11 cellular contexts compared by ENCODE assay signal in genomic region chr7:100223376-100223927, GRCh38. TPM values are rescaled to one million over a fixed set of nuclear protein-coding genes. Genes with fewer than 3 reads are reported as not detected.
DNase-seq lines count a peak whose midpoint lies in the region; ATAC-seq, FAIRE-seq and TF ChIP-seq lines count a peak whose summit lies in the region.
"Not testable (repeated sequence)": the region's sequence is repeated elsewhere in the genome, so short reads cannot be mapped to it uniquely, and the experiment has no call there.
"Had no signal": no experiment of that assay in that cellular context is flagged by ENCODE, and none has a peak within 500 bp of the region (broad histone marks: within the 10 kb centered on the region; RNA-seq: fewer than 3 reads in every experiment).

No MANE protein-coding gene starts in this region.

- FAIRE-seq in GM12891 (lab: Jason Lieb, UNC), result not testable (repeated sequence)

- not testable (repeated sequence) for H3K27ac Mint-ChIP-seq in T-helper 1 cell treated with Interleukin-12 subunit alpha and Interleukin-12 subunit beta and Interleukin-4 antibody, amounts not matched to agents 30 μg/mL and 1 μg/mL, for 36 hours
- peak overlapping the region; percentile 99 for H3K27ac Mint-ChIP-seq in activated CD4-positive, alpha-beta memory T cell treated with anti-CD3 and anti-CD28 coated beads, Interleukin-2, amount 10 ng/mL, durations not matched to agents 7 days and 5 days
- peak overlapping the region; percentile 98 for H3K27ac Mint-ChIP-seq in activated T-helper 17 cell treated with anti-CD3 and anti-CD28 coated beads, Interleukin-2, amount 50 U/mL, for 72 hours
- peak overlapping the region; percentile 99 for H3K27ac Mint-ChIP-seq in activated naive CD8-positive, alpha-beta T cell treated with anti-CD3 and anti-CD28 coated beads, Interleukin-2, amount 10 ng/mL, durations not matched to agents 7 days and 5 days
- peak overlapping the region in 5 of 6 donors; percentile 70 to 100 (median 99) for H3K27ac Mint-ChIP-seq in naive B cell
- H3K27ac Mint-ChIP-seq in stimulated activated effector memory CD8-positive, alpha-beta T cell treated with anti-CD3 and anti-CD28 coated beads, Interleukin-12 subunit alpha, Interleukin-12 subunit beta, amount 100 ng/mL, for 72 hours, result peak overlapping the region; percentile 99

- H3K27me3 Mint-ChIP-seq in T-helper 1 cell treated with Interleukin-12 subunit alpha and Interleukin-12 subunit beta and Interleukin-4 antibody, amounts not matched to agents 30 μg/mL and 1 μg/mL, for 36 hours (ENCODE audit: low read depth); activated CD4-positive, alpha-beta memory T cell treated with anti-CD3 and anti-CD28 coated beads, Interleukin-2, amount 10 ng/mL, durations not matched to agents 7 days and 5 days; activated T-helper 17 cell treated with anti-CD3 and anti-CD28 coated beads, Interleukin-2, amount 50 U/mL, for 72 hours; activated naive CD8-positive, alpha-beta T cell treated with anti-CD3 and anti-CD28 coated beads, Interleukin-2, amount 10 ng/mL, durations not matched to agents 7 days and 5 days; naive B cell: not testable (repeated sequence)

- POLR2A ChIA-PET in activated CD4-positive, alpha-beta memory T cell treated with anti-CD3 and anti-CD28 coated beads, Interleukin-2, amount 10 ng/mL, durations not matched to agents 7 days and 5 days (lab: Charles Lee), result not testable (repeated sequence)
- POLR2A ChIA-PET in activated naive CD8-positive, alpha-beta T cell treated with anti-CD3 and anti-CD28 coated beads, Interleukin-2, amount 10 ng/mL, durations not matched to agents 7 days and 5 days (lab: Charles Lee), result interaction anchor here (1.0 to 1.1 kb wide), 2 partner anchors 33 to 58 kb away, joined by 4 to 5 read pairs; no protein-coding TSS in a partner anchor

- peak; percentile 11 for ATAC-seq in activated T-helper 17 cell treated with anti-CD3 and anti-CD28 coated beads, Interleukin-2, amount 50 U/mL, for 72 hours (replicated peaks)
- ATAC-seq in activated naive CD8-positive, alpha-beta T cell treated with anti-CD3 and anti-CD28 coated beads, Interleukin-2, amount 10 ng/mL, durations not matched to agents 7 days and 5 days (ENCODE audit: low read depth); naive B cell (ENCODE audit: low read depth in 2 of 2): not testable (repeated sequence)
- ATAC-seq in stimulated activated effector memory CD8-positive, alpha-beta T cell treated with anti-CD3 and anti-CD28 coated beads, Interleukin-12 subunit alpha, Interleukin-12 subunit beta, amount 100 ng/mL, for 72 hours, result peak; percentile 5

- peak; percentile 50; the same call in 1 of the 2 replicates for TF ChIP-seq POLR2A in GM12891 (IDR thresholded peaks at IDR 0.05; ENCODE audit: low read depth, low read length)

- CTCF ChIA-PET in activated CD4-positive, alpha-beta memory T cell treated with anti-CD3 and anti-CD28 coated beads, Interleukin-2, amount 10 ng/mL, durations not matched to agents 7 days and 5 days (lab: Charles Lee), result interaction anchor here (1.1 kb wide), 1 partner anchor 142 kb away, joined by 5 read pairs; no protein-coding TSS in a partner anchor

- H3K36me3 Mint-ChIP-seq in T-helper 1 cell treated with Interleukin-12 subunit alpha and Interleukin-12 subunit beta and Interleukin-4 antibody, amounts not matched to agents 30 μg/mL and 1 μg/mL, for 36 hours (ENCODE audit: low read depth), result peaks cover 46% of the 10 kb centered on the region
- peaks cover 69% of the 10 kb centered on the region for H3K36me3 Mint-ChIP-seq in activated CD4-positive, alpha-beta memory T cell treated with anti-CD3 and anti-CD28 coated beads, Interleukin-2, amount 10 ng/mL, durations not matched to agents 7 days and 5 days (ENCODE audit: low read depth)
- peaks cover 94% of the 10 kb centered on the region for H3K36me3 Mint-ChIP-seq in activated T-helper 17 cell treated with anti-CD3 and anti-CD28 coated beads, Interleukin-2, amount 50 U/mL, for 72 hours (ENCODE audit: low read depth)
- peaks cover 40% of the 10 kb centered on the region for H3K36me3 Mint-ChIP-seq in activated naive CD8-positive, alpha-beta T cell treated with anti-CD3 and anti-CD28 coated beads, Interleukin-2, amount 10 ng/mL, durations not matched to agents 7 days and 5 days
- H3K36me3 Mint-ChIP-seq in naive B cell, result not testable (repeated sequence)
- peaks cover 80% of the 10 kb centered on the region for H3K36me3 Mint-ChIP-seq in stimulated activated effector memory CD8-positive, alpha-beta T cell treated with anti-CD3 and anti-CD28 coated beads, Interleukin-12 subunit alpha, Interleukin-12 subunit beta, amount 100 ng/mL, for 72 hours

- H3K4me1 Mint-ChIP-seq in T-helper 1 cell treated with Interleukin-12 subunit alpha and Interleukin-12 subunit beta and Interleukin-4 antibody, amounts not matched to agents 30 μg/mL and 1 μg/mL, for 36 hours (ENCODE audit: low read depth), result peaks cover 43% of the 10 kb centered on the region
- H3K4me1 Mint-ChIP-seq in activated CD4-positive, alpha-beta memory T cell treated with anti-CD3 and anti-CD28 coated beads, Interleukin-2, amount 10 ng/mL, durations not matched to agents 7 days and 5 days, result peaks cover 57% of the 10 kb centered on the region
- H3K4me1 Mint-ChIP-seq in activated T-helper 17 cell treated with anti-CD3 and anti-CD28 coated beads, Interleukin-2, amount 50 U/mL, for 72 hours, result peaks cover 16% of the 10 kb centered on the region
- H3K4me1 Mint-ChIP-seq in activated naive CD8-positive, alpha-beta T cell treated with anti-CD3 and anti-CD28 coated beads, Interleukin-2, amount 10 ng/mL, durations not matched to agents 7 days and 5 days, result peaks cover 45% of the 10 kb centered on the region
- peaks cover 28 to 78% (median 57%) of the 10 kb centered on the region in 3 donors for H3K4me1 Mint-ChIP-seq in naive B cell
- peaks cover 66% of the 10 kb centered on the region for H3K4me1 Mint-ChIP-seq in stimulated activated effector memory CD8-positive, alpha-beta T cell treated with anti-CD3 and anti-CD28 coated beads, Interleukin-12 subunit alpha, Interleukin-12 subunit beta, amount 100 ng/mL, for 72 hours

- H3K4me3 Mint-ChIP-seq in T-helper 1 cell treated with Interleukin-12 subunit alpha and Interleukin-12 subunit beta and Interleukin-4 antibody, amounts not matched to agents 30 μg/mL and 1 μg/mL, for 36 hours, result peak overlapping the region; percentile 96
- H3K4me3 Mint-ChIP-seq in activated CD4-positive, alpha-beta memory T cell treated with anti-CD3 and anti-CD28 coated beads, Interleukin-2, amount 10 ng/mL, durations not matched to agents 7 days and 5 days, result peak overlapping the region; percentile 87
- H3K4me3 Mint-ChIP-seq in activated T-helper 17 cell treated with anti-CD3 and anti-CD28 coated beads, Interleukin-2, amount 50 U/mL, for 72 hours, result peak overlapping the region; percentile 97
- peak overlapping the region; percentile 94 for H3K4me3 Mint-ChIP-seq in activated naive CD8-positive, alpha-beta T cell treated with anti-CD3 and anti-CD28 coated beads, Interleukin-2, amount 10 ng/mL, durations not matched to agents 7 days and 5 days
- H3K4me3 Mint-ChIP-seq in naive B cell, result peak overlapping the region in 5 of 8 donors; percentile 4 to 86 (median 32)
- peak overlapping the region; percentile 95 for H3K4me3 Mint-ChIP-seq in stimulated activated effector memory CD8-positive, alpha-beta T cell treated with anti-CD3 and anti-CD28 coated beads, Interleukin-12 subunit alpha, Interleukin-12 subunit beta, amount 100 ng/mL, for 72 hours

- not testable (repeated sequence) for H3K9me3 Mint-ChIP-seq in T-helper 1 cell treated with Interleukin-12 subunit alpha and Interleukin-12 subunit beta and Interleukin-4 antibody, amounts not matched to agents 30 μg/mL and 1 μg/mL, for 36 hours; activated CD4-positive, alpha-beta memory T cell treated with anti-CD3 and anti-CD28 coated beads, Interleukin-2, amount 10 ng/mL, durations not matched to agents 7 days and 5 days; activated T-helper 17 cell treated with anti-CD3 and anti-CD28 coated beads, Interleukin-2, amount 50 U/mL, for 72 hours; activated naive CD8-positive, alpha-beta T cell treated with anti-CD3 and anti-CD28 coated beads, Interleukin-2, amount 10 ng/mL, durations not matched to agents 7 days and 5 days; naive B cell; stimulated activated effector memory CD8-positive, alpha-beta T cell treated with anti-CD3 and anti-CD28 coated beads, Interleukin-12 subunit alpha, Interleukin-12 subunit beta, amount 100 ng/mL, for 72 hours

- not testable (repeated sequence) for DNase-seq in GM12891 (ENCODE audit: insufficient read length, low spot score); activated CD4-positive, alpha-beta memory T cell treated with anti-CD3 and anti-CD28 coated beads, Interleukin-2, amount 10 ng/mL, durations not matched to agents 7 days and 5 days; activated naive CD8-positive, alpha-beta T cell treated with anti-CD3 and anti-CD28 coated beads, Interleukin-2, amount 10 ng/mL, durations not matched to agents 7 days and 5 days; naive B cell; stimulated activated effector memory CD8-positive, alpha-beta T cell treated with anti-CD3 and anti-CD28 coated beads, Interleukin-12 subunit alpha, Interleukin-12 subunit beta, amount 100 ng/mL, for 72 hours (ENCODE audit: low spot score in 2 of 2)

RNA-seq across cellular contexts. Expression of gene PVRIG, which starts 3.7 kb away (rescaled TPM):
- polyA plus RNA-seq in GM12891 (2012; ENCODE audit: low read depth, missing spikeins), result 9.5 TPM
- 10 to 100 TPM; 70.5 to 71.8 TPM for total RNA-seq in activated CD4-positive, alpha-beta memory T cell treated with anti-CD3 and anti-CD28 coated beads, Interleukin-2, amount 10 ng/mL, durations not matched to agents 7 days and 5 days
- total RNA-seq in activated T-helper 17 cell treated with anti-CD3 and anti-CD28 coated beads, Interleukin-2, amount 50 U/mL, for 72 hours, result 10 to 100 TPM; 16.1 to 28.5 TPM
- total RNA-seq in activated naive CD8-positive, alpha-beta T cell treated with anti-CD3 and anti-CD28 coated beads, Interleukin-2, amount 10 ng/mL, durations not matched to agents 7 days and 5 days, result 10 to 100 TPM; 86.1 to 86.2 TPM
- polyA plus RNA-seq in naive B cell (ENCODE audit: low read depth in 6 of 6), result 10 to 100 TPM; 37.5 to 67.4 (median 56.4) TPM
- total RNA-seq: GM23248, HepG2, NCI-H460, Right ventricle myocardium inferior had no signal
- polyA plus RNA-seq: GM23248, HepG2 had no signal

RNA-seq across cellular contexts. Expression of gene STAG3, which starts 45.7 kb away (rescaled TPM):
- 278 TPM for polyA plus RNA-seq in GM12891 (2012; ENCODE audit: low read depth, missing spikeins)
- 10 to 100 TPM; 12.9 to 13.1 TPM for total RNA-seq in activated CD4-positive, alpha-beta memory T cell treated with anti-CD3 and anti-CD28 coated beads, Interleukin-2, amount 10 ng/mL, durations not matched to agents 7 days and 5 days
- 10 to 100 TPM in 1 of 2 donors, 1 to 10 TPM in 1; 7.8 to 22.1 TPM for total RNA-seq in activated T-helper 17 cell treated with anti-CD3 and anti-CD28 coated beads, Interleukin-2, amount 50 U/mL, for 72 hours
- 10 to 100 TPM; 31.1 to 38.8 TPM for total RNA-seq in activated naive CD8-positive, alpha-beta T cell treated with anti-CD3 and anti-CD28 coated beads, Interleukin-2, amount 10 ng/mL, durations not matched to agents 7 days and 5 days
- polyA plus RNA-seq in naive B cell (ENCODE audit: low read depth in 6 of 6), result 100 to 1,000 TPM in 5 of 6 donors, 10 to 100 TPM in 1; 97.1 to 221 (median 129) TPM

RNA-seq across cellular contexts. Expression of gene GPC2, which starts 46.3 kb away (rescaled TPM):
- polyA plus RNA-seq in GM12891 (2012; ENCODE audit: low read depth, missing spikeins), result 1.4 TPM
- 1 to 10 TPM; 3.8 to 4.8 TPM for total RNA-seq in activated CD4-positive, alpha-beta memory T cell treated with anti-CD3 and anti-CD28 coated beads, Interleukin-2, amount 10 ng/mL, durations not matched to agents 7 days and 5 days
- 1 to 10 TPM; 2.8 to 4.9 TPM for total RNA-seq in activated T-helper 17 cell treated with anti-CD3 and anti-CD28 coated beads, Interleukin-2, amount 50 U/mL, for 72 hours
- total RNA-seq in activated naive CD8-positive, alpha-beta T cell treated with anti-CD3 and anti-CD28 coated beads, Interleukin-2, amount 10 ng/mL, durations not matched to agents 7 days and 5 days, result 10 to 100 TPM; 12.6 to 13.0 TPM
- polyA plus RNA-seq in naive B cell (ENCODE audit: low read depth in 6 of 6), result under 1 TPM in 4 of 6 donors, not detected in 2; 0.18 to 0.84 (median 0.28) TPM

RNA-seq across cellular contexts. Expression of gene GAL3ST4, which starts 55.0 kb away (rescaled TPM):
- polyA plus RNA-seq in GM12891 (2012; ENCODE audit: low read depth, missing spikeins), result 3.1 TPM
- 1 to 10 TPM; 2.4 to 2.7 TPM for total RNA-seq in activated CD4-positive, alpha-beta memory T cell treated with anti-CD3 and anti-CD28 coated beads, Interleukin-2, amount 10 ng/mL, durations not matched to agents 7 days and 5 days
- total RNA-seq in activated T-helper 17 cell treated with anti-CD3 and anti-CD28 coated beads, Interleukin-2, amount 50 U/mL, for 72 hours, result 1 to 10 TPM; 1.1 to 3.9 TPM
- total RNA-seq in activated naive CD8-positive, alpha-beta T cell treated with anti-CD3 and anti-CD28 coated beads, Interleukin-2, amount 10 ng/mL, durations not matched to agents 7 days and 5 days, result 1 to 10 TPM; 6.7 to 6.9 TPM
- under 1 TPM in 5 of 6 donors, not detected in 1; 0.13 to 0.40 (median 0.23) TPM for polyA plus RNA-seq in naive B cell (ENCODE audit: low read depth in 6 of 6)

Comparison
In these comparisons a context has a peak if more than half of its experiments do, and no peak if none do; other contexts are left out.
1. H3K4me3 Mint-ChIP-seq: peak in every context shown above with its lines; median percentile 97 in activated T-helper 17 cell treated with anti-CD3 and anti-CD28 coated beads, Interleukin-2, amount 50 U/mL, for 72 hours; 96 in T-helper 1 cell treated with Interleukin-12 subunit alpha and Interleukin-12 subunit beta and Interleukin-4 antibody, amounts not matched to agents 30 μg/mL and 1 μg/mL, for 36 hours; 95 in stimulated activated effector memory CD8-positive, alpha-beta T cell treated with anti-CD3 and anti-CD28 coated beads, Interleukin-12 subunit alpha, Interleukin-12 subunit beta, amount 100 ng/mL, for 72 hours; 94 in activated naive CD8-positive, alpha-beta T cell treated with anti-CD3 and anti-CD28 coated beads, Interleukin-2, amount 10 ng/mL, durations not matched to agents 7 days and 5 days; 87 in activated CD4-positive, alpha-beta memory T cell treated with anti-CD3 and anti-CD28 coated beads, Interleukin-2, amount 10 ng/mL, durations not matched to agents 7 days and 5 days; 32 in naive B cell.